ENCODE assay signal across 9 cellular contexts in genomic region chr12:1916396-1917171, GRCh38. TPM values are rescaled to one million over a fixed set of nuclear protein-coding genes. Genes with fewer than 3 reads are reported as not detected.
A peak's percentile ranks its signal among the peaks of the same experiment; 100 is the strongest.
DNase-seq lines count a peak whose midpoint lies in the region; ATAC-seq and TF ChIP-seq lines count a peak whose summit lies in the region.
"Had no signal": no experiment of that assay in that cellular context is flagged by ENCODE, and none has a peak within 500 bp of the region (broad histone marks: within the 10 kb centered on the region; RNA-seq: fewer than 3 reads in every experiment).

No MANE protein-coding gene starts in this region.

- TF ChIP-seq CTCF in cardiac muscle cell (IDR thresholded peaks at IDR 0.05; ENCODE audit: low read depth, low read length) = no peak
- TF ChIP-seq CTCF in mucosa of descending colon (IDR thresholded peaks at IDR 0.05) = no peak

- intact Hi-C loops in activated CD4-positive, alpha-beta T cell treated with anti-CD3 and anti-CD28 coated beads, Interleukin-2, amount 10 ng/mL, durations not matched to agents 24 days and 14 days (cut with micrococcal nuclease) = no loop called here
- intact Hi-C loops in mucosa of descending colon (cut with DNase I, micrococcal nuclease) = no loop called here

- peaks cover 13% of the 10 kb centered on the region for H3K27me3 Mint-ChIP-seq in activated CD4-positive, alpha-beta T cell treated with anti-CD3 and anti-CD28 coated beads, Interleukin-2, amount 10 ng/mL, durations not matched to agents 24 days and 14 days

- H3K36me3 Mint-ChIP-seq in activated CD4-positive, alpha-beta T cell treated with anti-CD3 and anti-CD28 coated beads, Interleukin-2, amount 10 ng/mL, durations not matched to agents 24 days and 14 days (ENCODE audit: low read depth) = no peaks in the 10 kb centered on the region

- H3K4me1 Mint-ChIP-seq in activated CD4-positive, alpha-beta T cell treated with anti-CD3 and anti-CD28 coated beads, Interleukin-2, amount 10 ng/mL, durations not matched to agents 24 days and 14 days = peaks cover 14% of the 10 kb centered on the region

- H3K9me3 Mint-ChIP-seq in activated CD4-positive, alpha-beta T cell treated with anti-CD3 and anti-CD28 coated beads, Interleukin-2, amount 10 ng/mL, durations not matched to agents 24 days and 14 days = peaks cover 4% of the 10 kb centered on the region

- peak overlapping the region; percentile 64 for H3K4me3 Mint-ChIP-seq in activated CD4-positive, alpha-beta T cell treated with anti-CD3 and anti-CD28 coated beads, Interleukin-2, amount 10 ng/mL, durations not matched to agents 24 days and 14 days

- H3K4me1 ChIP-seq in cardiac muscle cell (ENCODE audit: low read depth) (peaks cover 31% of the 10 kb centered on the region), mucosa of descending colon (ENCODE audit: low read depth) (no peaks in the 10 kb centered on the region)

- ATAC-seq in GM21576 (IDR thresholded peaks at IDR 0.05; ENCODE audit: unreplicated experiment) (no peak), GM18907 (IDR thresholded peaks at IDR 0.05; ENCODE audit: unreplicated experiment) (no peak), mucosa of descending colon (no peak)

- H3K36me3 ChIP-seq in cardiac muscle cell = no peaks in the 10 kb centered on the region
- H3K36me3 ChIP-seq in mucosa of descending colon (ENCODE audit: low read depth) = no peaks in the 10 kb centered on the region

- no peaks in the 10 kb centered on the region for H3K27me3 ChIP-seq in cardiac muscle cell

- H3K27ac Mint-ChIP-seq in activated CD4-positive, alpha-beta T cell treated with anti-CD3 and anti-CD28 coated beads, Interleukin-2, amount 10 ng/mL, durations not matched to agents 24 days and 14 days = no peak overlapping the region

- H3K9me3 ChIP-seq in cardiac muscle cell (ENCODE audit: low read depth) (no peaks in the 10 kb centered on the region), mucosa of descending colon (no peaks in the 10 kb centered on the region)

- peak; percentile 37 for DNase-seq in activated CD4-positive, alpha-beta T cell treated with anti-CD3 and anti-CD28 coated beads, Interleukin-2, amount 10 ng/mL, durations not matched to agents 24 days and 14 days
- no peak for DNase-seq in activated CD4-positive, alpha-beta T cell treated with anti-CD3 and anti-CD28 coated beads, Interleukin-2, amount 50 U/mL, for 4 hours
- DNase-seq in NCI-H2081 treated with DMSO at 0.1 percent for 48 hours (lab: John Stamatoyannopoulos, UW) (peak; percentile 16), cardiac muscle cell (ENCODE audit: low read depth in 1 of 2, low spot score in 1 of 2) (peak; percentile 48 to 55), mucosa of descending colon (no peak)
- peak; percentile 15 for DNase-seq in stimulated activated CD8-positive, alpha-beta memory T cell treated with anti-CD3 and anti-CD28 coated beads, Interleukin-4, amount 100 ng/mL, for 48 hours
- DNase-seq: stimulated activated CD4-positive, alpha-beta T cell treated with anti-CD3 and anti-CD28 coated beads, Interleukin-4, amount 100 ng/mL, for 1 hour had no signal

- H3K27ac ChIP-seq in cardiac muscle cell = no peak overlapping the region

- no peak overlapping the region for H3K4me3 ChIP-seq in cardiac muscle cell
- H3K4me3 ChIP-seq in mucosa of descending colon = no peak overlapping the region

RNA-seq across cellular contexts. Expression of gene CACNA2D4, which starts 1.9 kb away (rescaled TPM):
- total RNA-seq in activated CD4-positive, alpha-beta T cell treated with anti-CD3 and anti-CD28 coated beads, Interleukin-2, amount 10 ng/mL, durations not matched to agents 24 days and 14 days = 6.3 and 6.8 TPM in 2 replicates
- total RNA-seq in cardiac muscle cell (0.70 and 1.3 TPM in 2 replicates), mucosa of descending colon (1 to 10 TPM; 3.9 to 9.3 (median 4.8) TPM)
- polyA plus RNA-seq in cardiac muscle cell = 0.39 and 1.3 TPM in 2 replicates

Comparison
In these comparisons a context has a peak if more than half of its experiments do, and no peak if none do; other contexts are left out.
1. DNase-seq: peak in activated CD4-positive, alpha-beta T cell treated with anti-CD3 and anti-CD28 coated beads, Interleukin-2, amount 10 ng/mL, durations not matched to agents 24 days and 14 days (single experiment), NCI-H2081 treated with DMSO at 0.1 percent for 48 hours (single experiment), cardiac muscle cell (2 of 2) and stimulated activated CD8-positive, alpha-beta memory T cell treated with anti-CD3 and anti-CD28 coated beads, Interleukin-4, amount 100 ng/mL, for 48 hours (single experiment); none in activated CD4-positive, alpha-beta T cell treated with anti-CD3 and anti-CD28 coated beads, Interleukin-2, amount 50 U/mL, for 4 hours (0 of 2) and mucosa of descending colon (0 of 3).